ENCODE assay signal across 11 cellular contexts in genomic region chr7:139757968-139758367, GRCh38. TPM values are rescaled to one million over a fixed set of nuclear protein-coding genes. Genes with fewer than 3 reads are reported as not detected.
DNase-seq lines count a peak whose midpoint lies in the region; ATAC-seq, FAIRE-seq and TF ChIP-seq lines count a peak whose summit lies in the region.
"Had no signal": no experiment of that assay in that cellular context is flagged by ENCODE, and none has a peak within 500 bp of the region (broad histone marks: within the 10 kb centered on the region; RNA-seq: fewer than 3 reads in every experiment).

No MANE protein-coding gene starts in this region.

- no peak for TF ChIP-seq RAD21 in A549 (conservative IDR thresholded peaks at IDR 0.05 in 1 of 2, IDR thresholded peaks at IDR 0.05 in 1 of 2)

- H3K27me3 Mint-ChIP-seq in activated naive CD8-positive, alpha-beta T cell treated with anti-CD3 and anti-CD28 coated beads, Interleukin-2, amount 50 U/mL, for 24 hours = no peaks in the 10 kb centered on the region

- no peak for DNase-seq in A549 (ENCODE audit: low read depth in 1 of 2, low spot score in 1 of 2)
- no peak for DNase-seq in left colon
- no peak for DNase-seq in mucosa of descending colon
- no peak for DNase-seq in activated naive CD8-positive, alpha-beta T cell treated with anti-CD3 and anti-CD28 coated beads, Interleukin-2, amount 50 U/mL, for 24 hours
- DNase-seq: AML-193, HCEC 1CT, HFFc6 had no signal

- TF ChIP-seq CTCF in A549 (IDR thresholded peaks at IDR 0.05) = no peak
- TF ChIP-seq CTCF in KMS-11 (conservative IDR thresholded peaks at IDR 0.05; ENCODE audit: low read depth, low read length) = no peak
- TF ChIP-seq CTCF in mucosa of descending colon (IDR thresholded peaks at IDR 0.05) = no peak

- H3K79me2 ChIP-seq in KMS-11 (ENCODE audit: insufficient read depth, low read depth) = peaks cover 73% of the 10 kb centered on the region

- no peaks in the 10 kb centered on the region for H3K27me3 ChIP-seq in KMS-11 (ENCODE audit: insufficient read depth, low read depth)
- H3K27me3 ChIP-seq: BLaER1 had no signal

- H3K4me2 ChIP-seq in A549 = peak overlapping the region; percentile 24
- H3K4me2 ChIP-seq in KMS-11 = peak overlapping the region; percentile 1; the same call in 1 of the 2 replicates
- H3K4me2 ChIP-seq: BLaER1 had no signal

- peaks cover 10% of the 10 kb centered on the region; the same call in 1 of the 2 replicates for H4K20me1 ChIP-seq in KMS-11 (ENCODE audit: insufficient read depth)

- CTCF ChIA-PET in A549 (lab: Yijun Ruan, JAX) = no interaction called here

- no peak for FAIRE-seq in A549 (lab: Jason Lieb, UNC)

- TF ChIP-seq POLR2A in A549 (IDR thresholded peaks at IDR 0.05; ENCODE audit: low read length) = no peak

- H2AFZ ChIP-seq in KMS-11 (ENCODE audit: low read depth) = no peak overlapping the region

- POLR2A ChIA-PET in A549 (lab: Yijun Ruan, JAX) = no interaction called here

- H3K36me3 Mint-ChIP-seq in activated naive CD8-positive, alpha-beta T cell treated with anti-CD3 and anti-CD28 coated beads, Interleukin-2, amount 50 U/mL, for 24 hours (ENCODE audit: low read depth) = peaks cover 4% of the 10 kb centered on the region

- peaks cover 63% of the 10 kb centered on the region for H3K4me1 Mint-ChIP-seq in activated naive CD8-positive, alpha-beta T cell treated with anti-CD3 and anti-CD28 coated beads, Interleukin-2, amount 50 U/mL, for 24 hours

- H3K27ac ChIP-seq in A549 (no peak overlapping the region), KMS-11 (no peak overlapping the region)
- H3K27ac ChIP-seq: BLaER1 had no signal

- ATAC-seq in A549 (no peak), left colon (peak; percentile 25), mucosa of descending colon (peak; percentile 11), HG03378 (IDR thresholded peaks at IDR 0.05; ENCODE audit: unreplicated experiment) (no peak), GM18861 (IDR thresholded peaks at IDR 0.05; ENCODE audit: unreplicated experiment) (no peak)
- ATAC-seq in activated naive CD8-positive, alpha-beta T cell treated with anti-CD3 and anti-CD28 coated beads, Interleukin-2, amount 50 U/mL, for 24 hours = no peak

- H3K9me3 ChIP-seq in A549 = no peaks in the 10 kb centered on the region
- no peaks in the 10 kb centered on the region for H3K9me3 ChIP-seq in mucosa of descending colon
- H3K9me3 ChIP-seq: BLaER1 had no signal

- no peak overlapping the region for H3K4me3 Mint-ChIP-seq in activated naive CD8-positive, alpha-beta T cell treated with anti-CD3 and anti-CD28 coated beads, Interleukin-2, amount 50 U/mL, for 24 hours
- H3K4me3 Mint-ChIP-seq: HFFc6 had no signal

- TF ChIP-seq EP300 in A549 (IDR thresholded peaks at IDR 0.05) = no peak

- H3K4me3 ChIP-seq in A549 (no peak overlapping the region), KMS-11 (IDR thresholded peaks at IDR 0.05; ENCODE audit: insufficient read depth, low read depth, low read length) (no peak overlapping the region), mucosa of descending colon (no peak overlapping the region)
- H3K4me3 ChIP-seq: BLaER1 had no signal

- intact Hi-C loops in left colon (cut with DNase I, micrococcal nuclease) (no loop called here), mucosa of descending colon (cut with DNase I, micrococcal nuclease) (no loop called here)

- no peaks in the 10 kb centered on the region for H3K36me3 ChIP-seq in KMS-11 (ENCODE audit: insufficient read depth)
- no peaks in the 10 kb centered on the region for H3K36me3 ChIP-seq in mucosa of descending colon (ENCODE audit: low read depth)

- H3K9ac ChIP-seq in KMS-11 = no peak overlapping the region
- H3K9ac ChIP-seq: BLaER1 had no signal

- peaks cover 33% of the 10 kb centered on the region for H3K4me1 ChIP-seq in A549
- peaks cover 23% of the 10 kb centered on the region for H3K4me1 ChIP-seq in KMS-11 (ENCODE audit: low read depth, poor library complexity, severe bottlenecking)
- H3K4me1 ChIP-seq in mucosa of descending colon (ENCODE audit: low read depth) = peaks cover 10% of the 10 kb centered on the region

- no peaks in the 10 kb centered on the region for H3K9me3 Mint-ChIP-seq in activated naive CD8-positive, alpha-beta T cell treated with anti-CD3 and anti-CD28 coated beads, Interleukin-2, amount 50 U/mL, for 24 hours
- H3K9me3 Mint-ChIP-seq: HFFc6 had no signal

- no peak overlapping the region for H3K27ac Mint-ChIP-seq in activated naive CD8-positive, alpha-beta T cell treated with anti-CD3 and anti-CD28 coated beads, Interleukin-2, amount 50 U/mL, for 24 hours
- H3K27ac Mint-ChIP-seq: HFFc6 had no signal

- WGBS in A549 (ENCODE audit: missing lambda C conversion rate) = 50% methylated on average over 2 of the region's 2 CpGs

TF ChIP-seq in A549, 52 proteins besides CTCF, POLR2A, EP300 and RAD21:
- TF ChIP-seq, protein P1, sequence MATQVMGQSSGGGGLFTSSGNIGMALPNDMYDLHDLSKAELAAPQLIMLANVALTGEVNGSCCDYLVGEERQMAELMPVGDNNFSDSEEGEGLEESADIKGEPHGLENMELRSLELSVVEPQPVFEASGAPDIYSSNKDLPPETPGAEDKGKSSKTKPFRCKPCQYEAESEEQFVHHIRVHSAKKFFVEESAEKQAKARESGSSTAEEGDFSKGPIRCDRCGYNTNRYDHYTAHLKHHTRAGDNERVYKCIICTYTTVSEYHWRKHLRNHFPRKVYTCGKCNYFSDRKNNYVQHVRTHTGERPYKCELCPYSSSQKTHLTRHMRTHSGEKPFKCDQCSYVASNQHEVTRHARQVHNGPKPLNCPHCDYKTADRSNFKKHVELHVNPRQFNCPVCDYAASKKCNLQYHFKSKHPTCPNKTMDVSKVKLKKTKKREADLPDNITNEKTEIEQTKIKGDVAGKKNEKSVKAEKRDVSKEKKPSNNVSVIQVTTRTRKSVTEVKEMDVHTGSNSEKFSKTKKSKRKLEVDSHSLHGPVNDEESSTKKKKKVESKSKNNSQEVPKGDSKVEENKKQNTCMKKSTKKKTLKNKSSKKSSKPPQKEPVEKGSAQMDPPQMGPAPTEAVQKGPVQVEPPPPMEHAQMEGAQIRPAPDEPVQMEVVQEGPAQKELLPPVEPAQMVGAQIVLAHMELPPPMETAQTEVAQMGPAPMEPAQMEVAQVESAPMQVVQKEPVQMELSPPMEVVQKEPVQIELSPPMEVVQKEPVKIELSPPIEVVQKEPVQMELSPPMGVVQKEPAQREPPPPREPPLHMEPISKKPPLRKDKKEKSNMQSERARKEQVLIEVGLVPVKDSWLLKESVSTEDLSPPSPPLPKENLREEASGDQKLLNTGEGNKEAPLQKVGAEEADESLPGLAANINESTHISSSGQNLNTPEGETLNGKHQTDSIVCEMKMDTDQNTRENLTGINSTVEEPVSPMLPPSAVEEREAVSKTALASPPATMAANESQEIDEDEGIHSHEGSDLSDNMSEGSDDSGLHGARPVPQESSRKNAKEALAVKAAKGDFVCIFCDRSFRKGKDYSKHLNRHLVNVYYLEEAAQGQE (IDR thresholded peaks at IDR 0.05) = no peak
- TF ChIP-seq FOSB (CRISPR knock-in tag; IDR thresholded peaks at IDR 0.05) (no peak), CHD2 (IDR thresholded peaks at IDR 0.05; ENCODE audit: low read length, partially characterized antibody) (no peak), RARB (CRISPR knock-in tag; IDR thresholded peaks at IDR 0.05) (no peak), NR3C1 (IDR thresholded peaks at IDR 0.05) (no peak), KDM5A (IDR thresholded peaks at IDR 0.05) (no peak), CHD4 (IDR thresholded peaks at IDR 0.05; ENCODE audit: borderline replicate concordance) (no peak), PHF8 (IDR thresholded peaks at IDR 0.05; ENCODE audit: borderline replicate concordance, low read depth) (no peak), ZNF302 (CRISPR knock-in tag; IDR thresholded peaks at IDR 0.05) (no peak), SREBF2 (IDR thresholded peaks at IDR 0.05) (no peak), FOXS1 (CRISPR knock-in tag; IDR thresholded peaks at IDR 0.05) (no peak), ZSCAN20 (CRISPR knock-in tag; IDR thresholded peaks at IDR 0.05) (no peak), TP53 (CRISPR knock-in tag; IDR thresholded peaks at IDR 0.05) (no peak)
- TF ChIP-seq, protein P2, sequence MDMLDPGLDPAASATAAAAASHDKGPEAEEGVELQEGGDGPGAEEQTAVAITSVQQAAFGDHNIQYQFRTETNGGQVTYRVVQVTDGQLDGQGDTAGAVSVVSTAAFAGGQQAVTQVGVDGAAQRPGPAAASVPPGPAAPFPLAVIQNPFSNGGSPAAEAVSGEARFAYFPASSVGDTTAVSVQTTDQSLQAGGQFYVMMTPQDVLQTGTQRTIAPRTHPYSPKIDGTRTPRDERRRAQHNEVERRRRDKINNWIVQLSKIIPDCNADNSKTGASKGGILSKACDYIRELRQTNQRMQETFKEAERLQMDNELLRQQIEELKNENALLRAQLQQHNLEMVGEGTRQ (IDR thresholded peaks at IDR 0.05) = no peak
- TF ChIP-seq, protein P3, sequence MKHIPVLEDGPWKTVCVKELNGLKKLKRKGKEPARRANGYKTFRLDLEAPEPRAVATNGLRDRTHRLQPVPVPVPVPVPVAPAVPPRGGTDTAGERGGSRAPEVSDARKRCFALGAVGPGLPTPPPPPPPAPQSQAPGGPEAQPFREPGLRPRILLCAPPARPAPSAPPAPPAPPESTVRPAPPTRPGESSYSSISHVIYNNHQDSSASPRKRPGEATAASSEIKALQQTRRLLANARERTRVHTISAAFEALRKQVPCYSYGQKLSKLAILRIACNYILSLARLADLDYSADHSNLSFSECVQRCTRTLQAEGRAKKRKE (CRISPR knock-in tag; IDR thresholded peaks at IDR 0.05; ENCODE audit: low read depth) = no peak

RNA-seq across cellular contexts. Expression of gene HIPK2, which starts 19.8 kb away (rescaled TPM):
- polyA plus RNA-seq in A549 (2011; rRNA removed) (12.1 and 16.3 TPM in 2 replicates), A549 (2017; fragmentation: RNase III; extraction: RNeasy Plus Mini Kit Qiagen cat#74134 plus additional on column Dnase treatment) (10.5 to 13.1 TPM (median 11.3 TPM) in 3 replicates)
- polyA plus RNA-seq in A549 (2012; cell fraction: cytosol; rRNA removed) = 10.1 and 13.5 TPM in 2 replicates
- polyA plus RNA-seq in A549 (2012; cell fraction: nucleus; rRNA removed) = 9.9 and 11.2 TPM in 2 replicates
- polyA minus RNA-seq in A549 (2011; rRNA and poly(A)+ RNA removed) = 32.7 and 34.1 TPM in 2 replicates
- total RNA-seq in left colon (10 to 100 TPM; 36.4 to 37.8 TPM), mucosa of descending colon (10 to 100 TPM; 29.9 to 63.6 (median 39.9) TPM)

Comparison
In these comparisons a context has a peak if more than half of its experiments do, and no peak if none do; other contexts are left out.
1. ATAC-seq: peak in left colon (single experiment) and mucosa of descending colon (single experiment); none in A549 (0 of 2), activated naive CD8-positive, alpha-beta T cell treated with anti-CD3 and anti-CD28 coated beads, Interleukin-2, amount 50 U/mL, for 24 hours (single experiment), HG03378 (single experiment) and GM18861 (single experiment).